ENCODE assay signal across 24 cellular contexts in the genomic region with DNA sequence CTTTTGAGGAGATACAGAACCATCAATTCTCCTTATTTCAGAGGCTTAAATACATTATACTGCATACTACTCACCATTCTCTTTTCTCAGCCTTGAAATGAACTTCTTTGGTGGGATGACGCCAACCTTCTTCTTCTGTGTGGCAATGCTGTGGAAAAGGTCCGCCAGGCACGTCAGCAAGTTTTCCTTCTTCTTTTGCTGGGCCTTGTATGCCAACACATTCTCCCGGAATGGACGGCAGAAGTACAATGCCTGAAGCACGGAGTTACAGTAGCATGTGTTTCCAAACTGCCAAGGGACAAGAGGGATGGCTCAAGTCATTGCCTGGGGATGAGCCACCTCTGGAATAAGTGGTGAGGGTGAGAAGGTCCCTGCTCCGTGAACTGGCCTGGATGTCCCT. TPM values are rescaled to one million over a fixed set of nuclear protein-coding genes. Genes with fewer than 3 reads are reported as not detected.
DNase-seq lines count a peak whose midpoint lies in the region; ATAC-seq and TF ChIP-seq lines count a peak whose summit lies in the region.
"Had no signal": no experiment of that assay in that cellular context is flagged by ENCODE, and none has a peak within 500 bp of the region (broad histone marks: within the 10 kb centered on the region; RNA-seq: fewer than 3 reads in every experiment).

No MANE protein-coding gene starts in this region.

- no peak for DNase-seq in left ventricle myocardium superior
- no peak for DNase-seq in cardiac septum (ENCODE audit: low spot score)
- DNase-seq in ascending aorta (ENCODE audit: low spot score in 2 of 2), result peak; percentile 10 to 69
- DNase-seq in trophoblast cell, result no peak
- DNase-seq in islet precursor cell, result no peak
- no peak for DNase-seq in G401 (ENCODE audit: low spot score)
- DNase-seq: BE2C; CD8-positive, alpha-beta memory T cell; DMS 273 treated with DMSO at 0.1 percent for 48 hours; DMS79; EL; GF-D8; IMR-90; KG1; MG63; NCI-H1105 treated with DMSO at 0.1 percent for 48 hours; NCI-H146; NCI-H1930; NCI-H2107; NCI-H524; NCI-H748 treated with DMSO at 0.1 percent for 48 hours; SJCRH30 had no signal

- no peaks in the 10 kb centered on the region for H3K9me3 ChIP-seq in ascending aorta
- no peaks in the 10 kb centered on the region for H3K9me3 ChIP-seq in trophoblast cell (ENCODE audit: insufficient read depth, low read depth, low read length)
- H3K9me3 ChIP-seq: BE2C, MG63, SJCRH30 had no signal

- H3K79me1 ChIP-seq in trophoblast cell (ENCODE audit: low read length), result no peaks in the 10 kb centered on the region

- no CpG with 5 or more reads among the region's 7 CpGs for WGBS in trophoblast cell (ENCODE audit: extremely low coverage, insufficient coverage, insufficient read length)

- no peak overlapping the region for H3K4me2 ChIP-seq in trophoblast cell (ENCODE audit: low read length)

- no peak overlapping the region for H4K8ac ChIP-seq in trophoblast cell (ENCODE audit: low read depth, low read length)

- H2BK120ac ChIP-seq in trophoblast cell (ENCODE audit: insufficient read depth, low read length, poor library complexity), result no peak overlapping the region

- in situ Hi-C loops in G401 (cut with HindIII; ENCODE audit: low sequenced_read_pairs), result no loop called here

- H2BK12ac ChIP-seq in trophoblast cell (ENCODE audit: low read length), result no peak overlapping the region

- H3K27ac ChIP-seq in ascending aorta (peak overlapping the region; percentile 42 to 72), trophoblast cell (ENCODE audit: low read depth, low read length) (no peak overlapping the region)
- H3K27ac ChIP-seq: SJCRH30 had no signal

- H3K4ac ChIP-seq in trophoblast cell (ENCODE audit: low read depth, low read length), result no peak overlapping the region

- no peak overlapping the region for H4K91ac ChIP-seq in trophoblast cell (ENCODE audit: low read depth, low read length)

- H3K27me3 ChIP-seq in ascending aorta, result no peaks in the 10 kb centered on the region
- no peaks in the 10 kb centered on the region for H3K27me3 ChIP-seq in trophoblast cell (ENCODE audit: insufficient read depth, low read length)
- H3K27me3 ChIP-seq: BE2C, MG63, SJCRH30 had no signal

- H3K14ac ChIP-seq in trophoblast cell (ENCODE audit: low read length), result no peak overlapping the region

- H4K12ac ChIP-seq in trophoblast cell (ENCODE audit: low read depth, low read length), result no peak overlapping the region

- H3K18ac ChIP-seq in trophoblast cell (ENCODE audit: low read length), result no peak overlapping the region

- H3K36me3 ChIP-seq in ascending aorta (no peaks in the 10 kb centered on the region), trophoblast cell (ENCODE audit: control insufficient read depth in 1 of 2, insufficient read depth in 2 of 2, low read length in 2 of 2) (peaks cover 4 to 6% of the 10 kb centered on the region in 2 experiments)
- H3K36me3 ChIP-seq: BE2C had no signal

- peak overlapping the region; percentile 34 for H3K23ac ChIP-seq in trophoblast cell (ENCODE audit: low read length)

- peak overlapping the region in 1 of 2 donors; percentile 4 for H3K4me3 ChIP-seq in ascending aorta
- no peak overlapping the region for H3K4me3 ChIP-seq in trophoblast cell (ENCODE audit: low read depth, low read length)
- H3K4me3 ChIP-seq: MG63, SJCRH30 had no signal

- no peak overlapping the region for H2AFZ ChIP-seq in trophoblast cell (ENCODE audit: insufficient read depth, low read length, poor library complexity)

- intact Hi-C loops in left ventricle myocardium superior (cut with micrococcal nuclease), result no loop called here
- intact Hi-C loops in cardiac septum (cut with DNase I), result no loop called here
- intact Hi-C loops in ascending aorta (cut with DNase I), result loop anchor here (1.0 kb wide), 1 partner anchor 31 kb away; the partner anchor contains the start of gene USP46

- no peak overlapping the region for H2AK5ac ChIP-seq in trophoblast cell (ENCODE audit: low read length)

- no peak for TF ChIP-seq CTCF in ascending aorta (IDR thresholded peaks at IDR 0.05)

- peaks cover 0 to 4% of the 10 kb centered on the region in 2 donors for H3K4me1 ChIP-seq in ascending aorta
- no peaks in the 10 kb centered on the region for H3K4me1 ChIP-seq in trophoblast cell (ENCODE audit: control insufficient read depth in 1 of 2, insufficient read depth in 2 of 2, low read length in 2 of 2)
- H3K4me1 ChIP-seq: BE2C had no signal

- H3K9ac ChIP-seq in trophoblast cell (ENCODE audit: low read length), result no peak overlapping the region

- no peaks in the 10 kb centered on the region for H3K79me2 ChIP-seq in trophoblast cell (ENCODE audit: control insufficient read depth, insufficient read depth, low read length, poor library complexity)

- peak; percentile 45 for ATAC-seq in left ventricle myocardium superior
- no peak for ATAC-seq in HG03442 (IDR thresholded peaks at IDR 0.05; ENCODE audit: unreplicated experiment)
- ATAC-seq: SK-N-SH treated with all-trans-retinoic acid at 6 μM for 48 hours had no signal

- no peak overlapping the region for H2BK5ac ChIP-seq in trophoblast cell (ENCODE audit: low read depth, low read length, poor library complexity)

RNA-seq across cellular contexts. Expression of gene USP46, which starts 31.2 kb away (rescaled TPM):
- total RNA-seq in left ventricle myocardium superior (61.1 TPM), cardiac septum (111 TPM), ascending aorta (7.5 TPM)
- polyA plus RNA-seq in trophoblast cell (2013), result 15.8 and 16.9 TPM in 2 replicates
- total RNA-seq in G401 (2014; rRNA removed; shearing (Covaris generic)), result 11.5 and 13.0 TPM in 2 replicates

Comparison
In these comparisons a context has a peak if more than half of its experiments do, and no peak if none do; other contexts are left out.
1. DNase-seq: peak in ascending aorta (2 of 2); none in left ventricle myocardium superior (single experiment), cardiac septum (single experiment), trophoblast cell (0 of 2), islet precursor cell (single experiment) and G401 (single experiment).